20 cellular contexts compared by ENCODE assay signal in genomic region chr3:73603771-73604171, GRCh38. TPM values are rescaled to one million over a fixed set of nuclear protein-coding genes. Genes with fewer than 3 reads are reported as not detected.
DNase-seq lines count a peak whose midpoint lies in the region; ATAC-seq and TF ChIP-seq lines count a peak whose summit lies in the region.
"Had no signal": no experiment of that assay in that cellular context is flagged by ENCODE, and none has a peak within 500 bp of the region (broad histone marks: within the 10 kb centered on the region; RNA-seq: fewer than 3 reads in every experiment).

No MANE protein-coding gene starts in this region.

- intact Hi-C loops in heart left ventricle (cut with DNase I), result no loop called here
- intact Hi-C loops in Right ventricle myocardium superior (cut with DNase I), result no loop called here
- intact Hi-C loops in tibial artery (cut with DNase I; ENCODE audit: low total_unique reads), result no loop called here

- no peaks in the 10 kb centered on the region for H3K4me1 Mint-ChIP-seq in natural killer cell treated with Interleukin-12 subunit alpha and Interleukin-12 subunit beta and Interleukin-15 and Interleukin-18, amount 100 ng/mL, for 72 hours (ENCODE audit: low read depth in 2 of 2)
- H3K4me1 Mint-ChIP-seq: CD8-positive, alpha-beta memory T cell had no signal

- H3K36me3 ChIP-seq in heart left ventricle (peaks cover 0 to 6% (median 0%) of the 10 kb centered on the region in 9 donors), tibial artery (peaks cover 5 to 10% (median 10%) of the 10 kb centered on the region in 3 donors), suprapubic skin (no peaks in the 10 kb centered on the region)
- H3K36me3 ChIP-seq: spleen had no signal

- H3K4me1 ChIP-seq in heart left ventricle, result peaks cover 0 to 92% (median 42%) of the 10 kb centered on the region in 12 donors
- H3K4me1 ChIP-seq in tibial artery, result peaks cover 0 to 91% (median 38%) of the 10 kb centered on the region in 4 donors
- peaks cover 54% of the 10 kb centered on the region for H3K4me1 ChIP-seq in suprapubic skin
- H3K4me1 ChIP-seq: spleen had no signal

- peak in 3 of 4 donors; percentile 26 to 38 (median 27) for ATAC-seq in heart left ventricle
- no peak for ATAC-seq in Right ventricle myocardium superior (ENCODE audit: poor library complexity)
- no peak for ATAC-seq in natural killer cell treated with Interleukin-12 subunit alpha and Interleukin-12 subunit beta and Interleukin-15 and Interleukin-18, amount 100 ng/mL, for 72 hours
- ATAC-seq in HG03342 (IDR thresholded peaks at IDR 0.05; ENCODE audit: unreplicated experiment), result no peak
- ATAC-seq: activated CD8-positive, alpha-beta T cell treated with anti-CD3 and anti-CD28 coated beads for 36 hours had no signal

- H3K36me3 Mint-ChIP-seq in natural killer cell treated with Interleukin-12 subunit alpha and Interleukin-12 subunit beta and Interleukin-15 and Interleukin-18, amount 100 ng/mL, for 72 hours, result no peaks in the 10 kb centered on the region
- H3K36me3 Mint-ChIP-seq: CD8-positive, alpha-beta memory T cell had no signal

- 37 to 65% (median 58%) methylated on average over 1 of the region's 1 CpG for WGBS in heart left ventricle, 4 donors
- 58% methylated on average over 1 of the region's 1 CpG for WGBS in suprapubic skin

- H3K4me3 ChIP-seq in heart left ventricle (no peak overlapping the region), cardiac fibroblast (replicated peaks in 1 of 2; ENCODE audit: low read depth in 2 of 2, low read length in 2 of 2) (no peak overlapping the region), tibial artery (no peak overlapping the region), suprapubic skin (no peak overlapping the region)
- H3K4me3 ChIP-seq: SK-N-MC, spleen had no signal

- TF ChIP-seq EP300 in suprapubic skin (IDR thresholded peaks at IDR 0.05), result no peak

- H3K9me3 ChIP-seq in heart left ventricle (no peaks in the 10 kb centered on the region), tibial artery (no peaks in the 10 kb centered on the region), suprapubic skin (no peaks in the 10 kb centered on the region)
- H3K9me3 ChIP-seq: spleen had no signal

- H3K27me3 ChIP-seq in heart left ventricle (no peaks in the 10 kb centered on the region), tibial artery (no peaks in the 10 kb centered on the region), suprapubic skin (no peaks in the 10 kb centered on the region)
- H3K27me3 ChIP-seq: spleen had no signal

- H3K9me3 Mint-ChIP-seq in natural killer cell treated with Interleukin-12 subunit alpha and Interleukin-12 subunit beta and Interleukin-15 and Interleukin-18, amount 100 ng/mL, for 72 hours, result peaks cover 10% of the 10 kb centered on the region
- H3K9me3 Mint-ChIP-seq: activated CD8-positive, alpha-beta T cell treated with anti-CD3 and anti-CD28 coated beads for 36 hours; activated T-helper 1 cell treated with anti-CD3 and anti-CD28 coated beads, Interleukin-12 subunit alpha, Interleukin-12 subunit beta, Interleukin-2, Interleukin-4 antibody, amounts not matched to agents 30 ng/mL and 10 ng/mL and 1 ng/mL, durations not matched to agents 14 hours and 24 hours and 36 hours; dendritic cell treated with granulocyte-macrophage colony-stimulating factor and Interleukin-4, amounts not matched to agents 40 ng/mL and 50 ng/mL, for 4 days; stimulated activated naive CD8-positive, alpha-beta T cell treated with anti-CD3 and anti-CD28 coated beads, Interleukin-15, Interleukin-2, amounts not matched to agents 100 ng/mL and 50 ng/mL, for 24 hours had no signal

- H3K27ac ChIP-seq in heart left ventricle (peak overlapping the region in 6 of 12 donors; percentile 1 to 59 (median 40)), tibial artery (peak overlapping the region; percentile 38 to 39), suprapubic skin (no peak overlapping the region)
- H3K27ac ChIP-seq: SK-N-MC, spleen had no signal

- H3K4me3 Mint-ChIP-seq in natural killer cell treated with Interleukin-12 subunit alpha and Interleukin-12 subunit beta and Interleukin-15 and Interleukin-18, amount 100 ng/mL, for 72 hours, result no peak overlapping the region
- H3K4me3 Mint-ChIP-seq: activated CD8-positive, alpha-beta T cell treated with anti-CD3 and anti-CD28 coated beads for 36 hours; activated T-helper 1 cell treated with anti-CD3 and anti-CD28 coated beads, Interleukin-12 subunit alpha, Interleukin-12 subunit beta, Interleukin-2, Interleukin-4 antibody, amounts not matched to agents 30 ng/mL and 10 ng/mL and 1 ng/mL, durations not matched to agents 14 hours and 24 hours and 36 hours; CD8-positive, alpha-beta memory T cell; dendritic cell treated with granulocyte-macrophage colony-stimulating factor and Interleukin-4, amounts not matched to agents 40 ng/mL and 50 ng/mL, for 4 days; stimulated activated naive CD8-positive, alpha-beta T cell treated with anti-CD3 and anti-CD28 coated beads, Interleukin-15, Interleukin-2, amounts not matched to agents 100 ng/mL and 50 ng/mL, for 24 hours had no signal

- no peak for TF ChIP-seq POLR2A in heart left ventricle (IDR thresholded peaks at IDR 0.05)
- no peak for TF ChIP-seq POLR2A in suprapubic skin (IDR thresholded peaks at IDR 0.05)

- DNase-seq in heart left ventricle (no peak), Right ventricle myocardium superior (no peak), cardiac fibroblast (ENCODE audit: low read depth in 2 of 2) (peak; percentile 46 to 56), left kidney (ENCODE audit: low read depth, low spot score) (peak; percentile 44), tibial artery (no peak), suprapubic skin (ENCODE audit: low spot score in 2 of 2) (no peak)
- DNase-seq in natural killer cell treated with Interleukin-12 subunit alpha and Interleukin-12 subunit beta and Interleukin-15 and Interleukin-18, amount 100 ng/mL, for 72 hours (ENCODE audit: low spot score), result no peak
- DNase-seq: 8988T; activated CD8-positive, alpha-beta T cell treated with anti-CD3 and anti-CD28 coated beads for 36 hours; amniotic stem cell; CD8-positive, alpha-beta memory T cell; KBM-7; mesendoderm; NCI-H1105; spleen had no signal

- TF ChIP-seq CTCF in heart left ventricle (IDR thresholded peaks at IDR 0.05) (no peak), cardiac fibroblast (IDR thresholded peaks at IDR 0.05; ENCODE audit: low read depth, low read length) (no peak), tibial artery (IDR thresholded peaks at IDR 0.05) (no peak), suprapubic skin (IDR thresholded peaks at IDR 0.05) (no peak)

- H3K27me3 Mint-ChIP-seq in natural killer cell treated with Interleukin-12 subunit alpha and Interleukin-12 subunit beta and Interleukin-15 and Interleukin-18, amount 100 ng/mL, for 72 hours, result no peaks in the 10 kb centered on the region
- H3K27me3 Mint-ChIP-seq: activated CD8-positive, alpha-beta T cell treated with anti-CD3 and anti-CD28 coated beads for 36 hours; CD8-positive, alpha-beta memory T cell; dendritic cell treated with granulocyte-macrophage colony-stimulating factor and Interleukin-4, amounts not matched to agents 40 ng/mL and 50 ng/mL, for 4 days; stimulated activated naive CD8-positive, alpha-beta T cell treated with anti-CD3 and anti-CD28 coated beads, Interleukin-15, Interleukin-2, amounts not matched to agents 100 ng/mL and 50 ng/mL, for 24 hours had no signal

- no peak overlapping the region for H3K27ac Mint-ChIP-seq in natural killer cell treated with Interleukin-12 subunit alpha and Interleukin-12 subunit beta and Interleukin-15 and Interleukin-18, amount 100 ng/mL, for 72 hours
- H3K27ac Mint-ChIP-seq: activated CD8-positive, alpha-beta T cell treated with anti-CD3 and anti-CD28 coated beads for 36 hours; activated T-helper 1 cell treated with anti-CD3 and anti-CD28 coated beads, Interleukin-12 subunit alpha, Interleukin-12 subunit beta, Interleukin-2, Interleukin-4 antibody, amounts not matched to agents 30 ng/mL and 10 ng/mL and 1 ng/mL, durations not matched to agents 14 hours and 24 hours and 36 hours; CD8-positive, alpha-beta memory T cell; dendritic cell treated with granulocyte-macrophage colony-stimulating factor and Interleukin-4, amounts not matched to agents 40 ng/mL and 50 ng/mL, for 4 days; stimulated activated naive CD8-positive, alpha-beta T cell treated with anti-CD3 and anti-CD28 coated beads, Interleukin-15, Interleukin-2, amounts not matched to agents 100 ng/mL and 50 ng/mL, for 24 hours had no signal

RNA-seq across cellular contexts. Expression of gene PDZRN3, which starts 21.0 kb away (rescaled TPM):
- 100 to 1,000 TPM in 4 of 9 donors, 10 to 100 TPM in 5; 48.9 to 163 (median 83.1) TPM for total RNA-seq in heart left ventricle
- polyA plus RNA-seq in heart left ventricle, result 10 to 100 TPM; 30.2 to 49.2 TPM
- total RNA-seq in Right ventricle myocardium superior, result 130 TPM
- 10 to 100 TPM in 3 of 4 donors, 1 to 10 TPM in 1; 9.2 to 33.3 (median 13.7) TPM for total RNA-seq in suprapubic skin
- not detected for total RNA-seq in natural killer cell treated with Interleukin-12 subunit alpha and Interleukin-12 subunit beta and Interleukin-15 and Interleukin-18, amount 100 ng/mL, for 72 hours
- total RNA-seq: activated CD8-positive, alpha-beta T cell treated with anti-CD3 and anti-CD28 coated beads for 36 hours; activated T-helper 1 cell treated with anti-CD3 and anti-CD28 coated beads, Interleukin-12 subunit alpha, Interleukin-12 subunit beta, Interleukin-2, Interleukin-4 antibody, amounts not matched to agents 30 ng/mL and 10 ng/mL and 1 ng/mL, durations not matched to agents 14 hours and 24 hours and 36 hours; CD8-positive, alpha-beta memory T cell had no signal
- polyA plus RNA-seq: CD8-positive, alpha-beta memory T cell had no signal

Comparison
In these comparisons a context has a peak if more than half of its experiments do, and no peak if none do; other contexts are left out.
1. ATAC-seq: peak in heart left ventricle (3 of 4); none in Right ventricle myocardium superior (single experiment), natural killer cell treated with Interleukin-12 subunit alpha and Interleukin-12 subunit beta and Interleukin-15 and Interleukin-18, amount 100 ng/mL, for 72 hours (0 of 2) and HG03342 (single experiment).
2. DNase-seq: peak in cardiac fibroblast (2 of 2) and left kidney (single experiment); none in heart left ventricle (0 of 5), Right ventricle myocardium superior (single experiment), tibial artery (0 of 2), suprapubic skin (0 of 2) and natural killer cell treated with Interleukin-12 subunit alpha and Interleukin-12 subunit beta and Interleukin-15 and Interleukin-18, amount 100 ng/mL, for 72 hours (single experiment).
3. RNA of gene PDZRN3, which starts 21.0 kb away (total RNA-seq): 130 TPM in Right ventricle myocardium superior (single experiment), 48.9 to 163 TPM in heart left ventricle and 9.2 to 33.3 TPM in suprapubic skin; not detected in natural killer cell treated with Interleukin-12 subunit alpha and Interleukin-12 subunit beta and Interleukin-15 and Interleukin-18, amount 100 ng/mL, for 72 hours; every median in the first group is over 10 times any median in the second.